1 cellular context compared by ENCODE assay signal in the genomic region with DNA sequence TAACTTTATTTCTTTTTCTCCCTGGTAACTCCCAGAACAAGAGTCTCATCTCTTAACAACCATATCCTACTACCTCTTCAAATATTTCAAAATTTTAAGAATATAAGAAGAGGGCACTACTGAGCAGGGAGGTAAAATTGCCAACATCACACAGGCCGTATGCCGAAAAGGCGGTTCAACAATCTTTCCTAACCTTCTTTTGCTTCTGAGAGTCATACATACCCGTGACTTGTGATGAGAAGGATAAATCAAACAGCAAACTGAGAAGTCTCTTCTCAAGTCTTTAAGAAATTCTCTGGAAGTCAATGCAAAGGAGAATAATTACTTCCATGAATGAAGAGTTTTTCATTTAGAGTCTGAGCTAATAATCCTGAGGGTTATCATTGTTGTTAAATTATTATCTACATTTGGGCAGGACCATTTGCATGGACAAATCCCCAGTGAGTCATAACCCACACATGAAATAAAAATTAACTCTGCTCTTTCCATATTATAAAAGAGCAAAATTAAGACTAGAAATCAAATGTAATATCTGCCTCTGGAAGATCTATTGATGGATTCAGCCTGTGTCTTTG.
TF ChIP-seq lines count a peak whose summit lies in the region.

No MANE protein-coding gene starts in this region.

TF ChIP-seq in A549, 52 proteins besides CTCF, POLR2A, EP300 and RAD21:
- TF ChIP-seq CEBPB (IDR thresholded peaks at IDR 0.05) (no peak), HOXB13 (CRISPR knock-in tag; IDR thresholded peaks at IDR 0.05; ENCODE audit: low read depth) (no peak), FOSB (CRISPR knock-in tag; IDR thresholded peaks at IDR 0.05) (no peak), CHD2 (IDR thresholded peaks at IDR 0.05; ENCODE audit: low read length, partially characterized antibody) (no peak), KDM5A (IDR thresholded peaks at IDR 0.05) (no peak), MAFK (IDR thresholded peaks at IDR 0.05; ENCODE audit: partially characterized antibody) (no peak), RNF2 (IDR thresholded peaks at IDR 0.05; ENCODE audit: borderline replicate concordance, low read depth) (no peak), SMC3 (IDR thresholded peaks at IDR 0.05) (no peak), POLR2AphosphoS2 (conservative IDR thresholded peaks at IDR 0.05; ENCODE audit: low read length) (no peak), TP53 (CRISPR knock-in tag; IDR thresholded peaks at IDR 0.05) (no peak), ESRRA (IDR thresholded peaks at IDR 0.05; ENCODE audit: borderline replicate concordance, low read length) (no peak), EHF (CRISPR knock-in tag; IDR thresholded peaks at IDR 0.05) (no peak), RARB (CRISPR knock-in tag; IDR thresholded peaks at IDR 0.05) (no peak), FOXS1 (CRISPR knock-in tag; IDR thresholded peaks at IDR 0.05) (no peak), NFE2L2 (conservative IDR thresholded peaks at IDR 0.05; ENCODE audit: low read length) (no peak), PHF8 (IDR thresholded peaks at IDR 0.05; ENCODE audit: borderline replicate concordance, low read depth) (no peak), CHD4 (IDR thresholded peaks at IDR 0.05; ENCODE audit: borderline replicate concordance) (no peak), HEYL (CRISPR knock-in tag; IDR thresholded peaks at IDR 0.05) (no peak), RCOR1 (IDR thresholded peaks at IDR 0.05; ENCODE audit: low read depth, low read length) (no peak)
- TF ChIP-seq, protein P1, sequence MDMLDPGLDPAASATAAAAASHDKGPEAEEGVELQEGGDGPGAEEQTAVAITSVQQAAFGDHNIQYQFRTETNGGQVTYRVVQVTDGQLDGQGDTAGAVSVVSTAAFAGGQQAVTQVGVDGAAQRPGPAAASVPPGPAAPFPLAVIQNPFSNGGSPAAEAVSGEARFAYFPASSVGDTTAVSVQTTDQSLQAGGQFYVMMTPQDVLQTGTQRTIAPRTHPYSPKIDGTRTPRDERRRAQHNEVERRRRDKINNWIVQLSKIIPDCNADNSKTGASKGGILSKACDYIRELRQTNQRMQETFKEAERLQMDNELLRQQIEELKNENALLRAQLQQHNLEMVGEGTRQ (IDR thresholded peaks at IDR 0.05), result no peak
